Comparison of ENCODE assay signal across 23 cellular contexts in the genomic region with DNA sequence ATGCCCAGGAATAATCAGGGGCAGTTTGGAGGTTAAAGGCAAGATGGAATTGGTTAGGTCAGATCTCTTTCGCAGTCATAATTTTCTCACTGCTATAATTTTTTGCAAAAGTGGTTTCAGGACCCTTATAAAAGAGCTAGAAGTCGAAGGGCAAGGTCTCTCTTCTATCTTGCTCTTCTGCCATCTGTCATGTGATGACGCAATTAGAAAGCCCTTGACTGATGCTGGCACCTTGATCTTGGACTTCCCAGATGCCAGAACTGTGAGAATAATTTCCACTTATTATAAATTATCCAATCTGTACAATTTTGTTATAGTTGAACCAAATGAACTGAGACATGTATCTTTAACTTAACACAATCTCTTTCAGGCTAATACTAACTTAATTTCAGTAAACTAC. TPM values are rescaled to one million over a fixed set of nuclear protein-coding genes. Genes with fewer than 3 reads are reported as not detected.
DNase-seq lines count a peak whose midpoint lies in the region; ATAC-seq, FAIRE-seq and TF ChIP-seq lines count a peak whose summit lies in the region.
"Had no signal": no experiment of that assay in that cellular context is flagged by ENCODE, and none has a peak within 500 bp of the region (broad histone marks: within the 10 kb centered on the region; RNA-seq: fewer than 3 reads in every experiment).

No MANE protein-coding gene starts in this region.

- H3K4me2 ChIP-seq in IMR-90 (ENCODE audit: low read depth, low read length) (no peak overlapping the region), K562 (ENCODE audit: insufficient read depth, low read length) (no peak overlapping the region)
- H3K4me2 ChIP-seq: A549, GM23338 had no signal

- H4K5ac ChIP-seq in IMR-90 (ENCODE audit: low read depth, low read length), result no peak overlapping the region

- POLR2A ChIA-PET in IMR-90 (lab: Charles Lee; ENCODE audit: unreplicated experiment) (no interaction called here), K562 (lab: Yijun Ruan, JAX) (no interaction called here)

- H2AK5ac ChIP-seq in IMR-90 (ENCODE audit: low read depth, low read length), result no peak overlapping the region

- no peaks in the 10 kb centered on the region for H3K79me2 ChIP-seq in K562 (ENCODE audit: control insufficient read depth, insufficient read depth, low read length)

- no peak overlapping the region for H2BK15ac ChIP-seq in IMR-90 (ENCODE audit: low read depth, low read length)

- WGBS in IMR-90 (ENCODE audit: extremely low coverage in 2 of 2, insufficient read length in 1 of 2), 2 experiments, result no CpG with 5 or more reads among the region's 3 CpGs
- WGBS in K562 (ENCODE audit: insufficient coverage, low coverage, missing lambda C conversion rate), result 44% methylated on average over 3 of the region's 3 CpGs

- H4K91ac ChIP-seq in IMR-90 (ENCODE audit: insufficient read depth, low read depth, low read length), result no peak overlapping the region

- H3K4me3 ChIP-seq in IMR-90 (ENCODE audit: insufficient read depth, low read depth, low read length) (no peak overlapping the region), K562 (no peak overlapping the region)
- H3K4me3 ChIP-seq: A549, GM12878, GM23338 had no signal

- TF ChIP-seq EP300 in K562 (IDR thresholded peaks at IDR 0.05; ENCODE audit: low read length), result no peak

- no peak overlapping the region for H4K8ac ChIP-seq in IMR-90 (ENCODE audit: low read depth in 2 of 2, low read length in 2 of 2)

- H3K36me3 ChIP-seq in IMR-90 (ENCODE audit: control insufficient read depth, insufficient read depth, low read length) (no peaks in the 10 kb centered on the region), K562 (ENCODE audit: control insufficient read depth, insufficient read depth, low read length) (no peaks in the 10 kb centered on the region)

- intact Hi-C loops in IMR-90 (cut with micrococcal nuclease), result no loop called here
- intact Hi-C loops in K562 (cut with micrococcal nuclease), result no loop called here

- CTCF ChIA-PET in IMR-90 (lab: Yijun Ruan, JAX), result no interaction called here
- CTCF ChIA-PET in K562 (lab: Yijun Ruan, JAX; ENCODE audit: low intra/inter-chr PET ratio), result no interaction called here

- ATAC-seq in IMR-90 (ENCODE audit: low read depth) (no peak), K562 (no peak), GM21526 (IDR thresholded peaks at IDR 0.05; ENCODE audit: low FRiP score, unreplicated experiment) (no peak)
- ATAC-seq: A549, GM12878, GM23338, HCT116 had no signal

- H3K18ac ChIP-seq in IMR-90 (ENCODE audit: low read depth, low read length), result no peak overlapping the region

- TF ChIP-seq POLR2A in IMR-90 (IDR thresholded peaks at IDR 0.05; ENCODE audit: low read depth, low read length) (no peak), K562 (conservative IDR thresholded peaks at IDR 0.05) (no peak)

- H2AK9ac ChIP-seq in IMR-90 (replicated peaks; ENCODE audit: low read depth, low read length, poor library complexity), result no peak overlapping the region

- H3K14ac ChIP-seq in IMR-90 (replicated peaks; ENCODE audit: low read depth, low read length), result no peak overlapping the region

- TF ChIP-seq CTCF in IMR-90 (conservative IDR thresholded peaks at IDR 0.05; ENCODE audit: low read depth, low read length), result no peak
- TF ChIP-seq CTCF in K562 (IDR thresholded peaks at IDR 0.05 in 2 of 3, conservative IDR thresholded peaks at IDR 0.05 in 1 of 3; ENCODE audit: insufficient read depth in 2 of 3, low read depth in 1 of 3, low read length in 3 of 3), result no peak

- H2BK120ac ChIP-seq in IMR-90 (ENCODE audit: low read depth, low read length), result no peak overlapping the region

- BruUV-seq in IMR-90 (replicated peaks; lab: Mats Ljungman, UMichigan) (no TSS peak), K562 (replicated peaks; lab: Mats Ljungman, UMichigan) (no TSS peak)

- H2BK20ac ChIP-seq in IMR-90 (ENCODE audit: low read depth, low read length), result no peak overlapping the region

- H3K4me1 ChIP-seq in IMR-90 (ENCODE audit: control insufficient read depth, insufficient read depth, low read length) (no peaks in the 10 kb centered on the region; the same call in 1 of the 2 replicates), K562 (replicated peaks in 1 of 2; ENCODE audit: control insufficient read depth in 2 of 2, insufficient read depth in 2 of 2, low read length in 2 of 2) (peaks cover 1 to 2% of the 10 kb centered on the region in 2 experiments)

- H2AFZ ChIP-seq in IMR-90 (replicated peaks; ENCODE audit: low read length, poor library complexity), result no peak overlapping the region
- H2AFZ ChIP-seq in K562 (ENCODE audit: low read depth, low read length), result no peak overlapping the region
- H2AFZ ChIP-seq: GM23338 had no signal

- H3K27ac ChIP-seq in IMR-90 (ENCODE audit: insufficient read depth, low read length) (no peak overlapping the region), K562 (ENCODE audit: extremely low read depth, low read depth, low read length) (no peak overlapping the region)
- H3K27ac ChIP-seq: A549 had no signal

- H4K20me1 ChIP-seq in IMR-90 (ENCODE audit: insufficient read depth, low read length) (no peaks in the 10 kb centered on the region), K562 (replicated peaks; ENCODE audit: control insufficient read depth, insufficient read depth, low read length) (no peaks in the 10 kb centered on the region)

- H3K56ac ChIP-seq in IMR-90 (ENCODE audit: extremely low read depth, insufficient read depth, low read length), result no peak overlapping the region

- TF ChIP-seq RAD21 in IMR-90 (IDR thresholded peaks at IDR 0.05; ENCODE audit: low read length) (no peak), K562 (CRISPR knock-in tag; conservative IDR thresholded peaks at IDR 0.05 in 1 of 2, IDR thresholded peaks at IDR 0.05 in 1 of 2) (no peak)

- no peak overlapping the region for H3K9ac ChIP-seq in IMR-90 (ENCODE audit: low read depth, low read length)
- H3K9ac ChIP-seq in K562 (ENCODE audit: insufficient read depth in 1 of 2, low read depth in 2 of 2, low read length in 2 of 2), result no peak overlapping the region

- in situ Hi-C loops in IMR-90 (cut with MboI; ENCODE audit: low sequenced_read_pairs) (no loop called here), K562 (cut with MboI) (no loop called here)

- FAIRE-seq in K562 (lab: Jason Lieb, UNC), result no peak
- FAIRE-seq: A549, GM12878, GM19239 had no signal

- DNase-seq in NCI-H524 (lab: John Stamatoyannopoulos, UW), result peak; percentile 54 to 57
- DNase-seq in NCI-H524 treated with DMSO at 0.1 percent for 48 hours (lab: John Stamatoyannopoulos, UW), result no peak
- peak; percentile 73 for DNase-seq in DMS 273 (lab: John Stamatoyannopoulos, UW; ENCODE audit: unreplicated experiment)
- DNase-seq in IMR-90, result no peak
- no peak for DNase-seq in K562 (ENCODE audit: extremely low read depth in 1 of 4, low spot score in 3 of 4)
- no peak for DNase-seq in HuH-7.5 (ENCODE audit: low spot score)
- DNase-seq: 8988T; ACHN; AML-193; C1 segment of cervical spinal cord; Calu3; CD4-positive, alpha-beta memory T cell; COR-L47; DMS79; EL; GDM1; H9 had no signal

- peaks cover 3% of the 10 kb centered on the region for H3K9me3 ChIP-seq in IMR-90 (ENCODE audit: control insufficient read depth, insufficient read depth, low read length)
- no peaks in the 10 kb centered on the region; the same call in 1 of the 2 replicates for H3K9me3 ChIP-seq in K562 (replicated peaks; ENCODE audit: control insufficient read depth, insufficient read depth, low read depth, low read length)

- no peak overlapping the region for H3K23ac ChIP-seq in IMR-90 (ENCODE audit: low read depth, low read length)

- H2BK5ac ChIP-seq in IMR-90 (ENCODE audit: low read depth, low read length, poor library complexity, severe bottlenecking), result no peak overlapping the region

- H3K4ac ChIP-seq in IMR-90 (ENCODE audit: low read depth, low read length), result no peak overlapping the region

- peaks cover 2 to 4% of the 10 kb centered on the region in 2 experiments; a peak in 3 of 4 replicates for H3K79me1 ChIP-seq in IMR-90 (ENCODE audit: low read depth in 1 of 2, low read length in 2 of 2)

- peaks cover 2% of the 10 kb centered on the region; the same call in 1 of the 2 replicates for H3K9me1 ChIP-seq in IMR-90 (ENCODE audit: insufficient read depth, low read length)
- H3K9me1 ChIP-seq in K562 (ENCODE audit: control insufficient read depth, insufficient read depth, low read length), result no peaks in the 10 kb centered on the region

- H3K27me3 ChIP-seq in IMR-90 (ENCODE audit: control insufficient read depth, insufficient read depth, low read length) (no peaks in the 10 kb centered on the region), K562 (ENCODE audit: control insufficient read depth in 2 of 2, insufficient read depth in 2 of 2, low read length in 2 of 2) (no peaks in the 10 kb centered on the region)

- dilution Hi-C loops in IMR-90 (cut with HindIII; ENCODE audit: low sequenced_read_pairs, unreplicated experiment), result no loop called here

TF ChIP-seq in IMR-90, 13 proteins besides CTCF, POLR2A, EP300 and RAD21 (continues in another document):
- TF ChIP-seq RFX5 (IDR thresholded peaks at IDR 0.05; ENCODE audit: low read depth, low read length) (no peak), SMC3 (IDR thresholded peaks at IDR 0.05; ENCODE audit: low read depth, low read length) (no peak)

TF ChIP-seq in K562, 482 proteins besides CTCF, POLR2A, EP300 and RAD21 (continues in another document):
- 0 out of 2 replicates have a peak, but pooled peaks have one; percentile 27 for TF ChIP-seq CEBPB (tag; IDR thresholded peaks at IDR 0.05)

RNA-seq across cellular contexts. Expression of gene RALBP1, which starts 6.3 kb away (rescaled TPM):
- total RNA-seq in IMR-90 (2012; rRNA removed) (38.2 and 58.9 TPM in 2 replicates), K562 (2014; rRNA removed) (64.5 and 68.0 TPM in 2 replicates), K562 (2014; rRNA removed; fragmentation: Illumina TruSeq; extraction: Trizol) (60.2 and 67.7 TPM in 2 replicates), K562 (2015; rRNA removed; fragmentation: Illumina TruSeq; extraction: Trizol) (62.5 and 65.9 TPM in 2 replicates), K562 (2021) (65.3 and 70.0 TPM in 2 replicates)
- polyA plus RNA-seq in IMR-90 (2012; rRNA removed) (30.6 and 31.6 TPM in 2 replicates), K562 (2011; rRNA removed) (58.3 and 58.4 TPM in 2 replicates), K562 (2014; fragmentation: Illumina TruSeq; extraction: Trizol) (56.1 and 61.3 TPM in 2 replicates), K562 (2014; fragmentation: Nextera tagmentation; extraction: Ambion mirVana) (10 to 100 TPM; 10.9 to 13.1 TPM), K562 (2014; rRNA removed) (60.4 and 69.6 TPM in 2 replicates)
- 19.5 and 39.0 TPM in 2 replicates for polyA plus RNA-seq in IMR-90 (2012; cell fraction: cytosol; rRNA removed)
- polyA plus RNA-seq in IMR-90 (2012; cell fraction: nucleus; rRNA removed; ENCODE audit: low replicate concordance), result 18.1 and 18.9 TPM in 2 replicates
- 20.8 and 41.1 TPM in 2 replicates for total RNA-seq in K562 (2011; cell fraction: chromatin; rRNA removed; ENCODE audit: low replicate concordance)
- 20.5 and 24.7 TPM in 2 replicates for total RNA-seq in K562 (2011; cell fraction: nucleolus; rRNA removed)
- total RNA-seq in K562 (2011; cell fraction: nucleoplasm; rRNA removed), result 29.5 and 36.5 TPM in 2 replicates
- polyA plus RNA-seq in K562 (2011; cell fraction: cytosol; rRNA removed), result 62.4 and 72.6 TPM in 2 replicates
- 30.6 and 32.7 TPM in 2 replicates for polyA plus RNA-seq in K562 (2011; cell fraction: nucleus; rRNA removed)
- polyA plus RNA-seq in K562 (2012), result 46.1 and 50.9 TPM in 2 replicates
- polyA minus RNA-seq in K562 (2011; rRNA and poly(A)+ RNA removed), result 74.0 and 77.6 TPM in 2 replicates
- 44.2 and 45.3 TPM in 2 replicates for polyA minus RNA-seq in K562 (2011; cell fraction: cytosol; rRNA and poly(A)+ RNA removed)
- 20.2 and 27.3 TPM in 2 replicates for polyA minus RNA-seq in K562 (2011; cell fraction: nucleus; rRNA and poly(A)+ RNA removed)

Comparison
In these comparisons a context has a peak if more than half of its experiments do, and no peak if none do; other contexts are left out.
1. DNase-seq: peak in NCI-H524 (2 of 2) and DMS 273 (single experiment); none in NCI-H524 treated with DMSO at 0.1 percent for 48 hours (single experiment), IMR-90 (single experiment), K562 (0 of 4) and HuH-7.5 (single experiment).